In genomic region chr22:41091139-41092022, GRCh38 we compare ENCODE assay signal across 8 cellular contexts.
DNase-seq lines count a peak whose midpoint lies in the region; ATAC-seq and TF ChIP-seq lines count a peak whose summit lies in the region.

No MANE protein-coding gene starts in this region.

- TF ChIP-seq CTCF in AG09319 (IDR thresholded peaks at IDR 0.05; ENCODE audit: low read depth, low read length), result no peak

- DNase-seq in AG09319 (ENCODE audit: extremely low read depth, low read depth), result peak; percentile 98
- peak; percentile 94 to 98 for DNase-seq in NCI-H446 (lab: John Stamatoyannopoulos, UW)
- DNase-seq in cerebellar cortex (ENCODE audit: low spot score), result peak; percentile 99
- DNase-seq in iris pigment epithelial cell (ENCODE audit: low read depth), result peak; percentile 98
- DNase-seq in stimulated activated CD4-positive, alpha-beta T cell treated with anti-CD3 and anti-CD28 coated beads, Interleukin-12 subunit alpha, Interleukin-12 subunit beta, amount 100 ng/mL, for 24 hours (ENCODE audit: low read depth in 2 of 2), result peak; percentile 98

- ATAC-seq in GM19035 (IDR thresholded peaks at IDR 0.05; ENCODE audit: unreplicated experiment) (peak; percentile 69), HG03342 (IDR thresholded peaks at IDR 0.05; ENCODE audit: unreplicated experiment) (peak; percentile 61)
- peak; percentile 91 to 93 for ATAC-seq in activated CD4-positive, CD25-positive, alpha-beta regulatory T cell treated with anti-CD3 and anti-CD28 coated beads, Interleukin-2, amount 50 U/mL, for 24 hours

Comparison
In these comparisons a context has a peak if more than half of its experiments do, and no peak if none do; other contexts are left out.
1. Peak in every context shown above with its lines: DNase-seq and ATAC-seq.